In genomic region chr6:160995271-160995670, GRCh38 we compare ENCODE assay signal across 1 cellular context.
TF ChIP-seq lines count a peak whose summit lies in the region.

No MANE protein-coding gene starts in this region.

TF ChIP-seq in H1, 55 proteins besides CTCF, POLR2A, EP300 and RAD21 (continued from another document):
- TF ChIP-seq PHF8 (conservative IDR thresholded peaks at IDR 0.05; ENCODE audit: low read depth, low read length), result no peak
- no peak for TF ChIP-seq BRCA1 (IDR thresholded peaks at IDR 0.05; ENCODE audit: low read depth, low read length)
TF ChIP-seq in H1: peak in this region for 0.
